10 cellular contexts compared by ENCODE assay signal in genomic region chr3:124860599-124860998, GRCh38. TPM values are rescaled to one million over a fixed set of nuclear protein-coding genes. Genes with fewer than 3 reads are reported as not detected.
DNase-seq lines count a peak whose midpoint lies in the region; ATAC-seq and TF ChIP-seq lines count a peak whose summit lies in the region.
"Had no signal": no experiment of that assay in that cellular context is flagged by ENCODE, and none has a peak within 500 bp of the region (broad histone marks: within the 10 kb centered on the region; RNA-seq: fewer than 3 reads in every experiment).

No MANE protein-coding gene starts in this region.

- no peaks in the 10 kb centered on the region for H3K9me3 ChIP-seq in Peyer's patch
- no peaks in the 10 kb centered on the region for H3K9me3 ChIP-seq in fibroblast of lung (ENCODE audit: control insufficient read depth, insufficient read depth, low read depth, low read length)

- H3K36me3 ChIP-seq in Peyer's patch, result no peaks in the 10 kb centered on the region
- H3K36me3 ChIP-seq in fibroblast of lung (ENCODE audit: control insufficient read depth, insufficient read depth, low read length), result no peaks in the 10 kb centered on the region

- peaks cover 2% of the 10 kb centered on the region for H3K27me3 Mint-ChIP-seq in glutamatergic neuron (ENCODE audit: unreplicated experiment)

- H3K9ac ChIP-seq in fibroblast of lung (ENCODE audit: insufficient read depth, low read length), result no peak overlapping the region

- H3K79me2 ChIP-seq in fibroblast of lung (ENCODE audit: control insufficient read depth, insufficient read depth, low read length), result no peaks in the 10 kb centered on the region

- peak overlapping the region; percentile 29 for H3K4me2 ChIP-seq in fibroblast of lung (ENCODE audit: extremely low read depth, insufficient read depth, low read length)

- DNase-seq in ACHN (peak; percentile 96), Peyer's patch (peak in 1 of 3 donors; percentile 66), fibroblast of lung (ENCODE audit: low read depth in 2 of 2) (peak; percentile 89 to 99), myocyte (ENCODE audit: low read depth) (peak; percentile 98), GM13977 (ENCODE audit: low spot score) (no peak), glutamatergic neuron (no peak)
- DNase-seq: CD4-positive, CD25-positive, alpha-beta regulatory T cell; NCI-H1417 treated with DMSO at 0.1 percent for 48 hours had no signal

- no peaks in the 10 kb centered on the region for H3K36me3 Mint-ChIP-seq in glutamatergic neuron (ENCODE audit: unreplicated experiment)

- H3K27ac ChIP-seq in Peyer's patch, result peak overlapping the region in 3 of 4 donors; percentile 25 to 46 (median 31)
- H3K27ac ChIP-seq in fibroblast of lung (ENCODE audit: insufficient read depth, low read length), result peak overlapping the region; percentile 56

- TF ChIP-seq CTCF in Peyer's patch (IDR thresholded peaks at IDR 0.05), result no peak
- TF ChIP-seq CTCF in fibroblast of lung (conservative IDR thresholded peaks at IDR 0.05 in 1 of 2, IDR thresholded peaks at IDR 0.05 in 1 of 2; ENCODE audit: low read depth in 1 of 2, low read length in 2 of 2), result no peak
- TF ChIP-seq CTCF in GM13977 (IDR thresholded peaks at IDR 0.05; ENCODE audit: extremely low read depth, insufficient read depth, missing control alignments), result no peak
- no peak for TF ChIP-seq CTCF in glutamatergic neuron (IDR thresholded peaks at IDR 0.05; ENCODE audit: partially characterized antibody, unreplicated experiment)

- H3K27me3 ChIP-seq in Peyer's patch (no peaks in the 10 kb centered on the region), fibroblast of lung (ENCODE audit: control insufficient read depth, insufficient read depth, low read length) (no peaks in the 10 kb centered on the region)

- in situ Hi-C loops in ACHN (cut with HindIII; ENCODE audit: low pct_ligation_motif_present, low pct_unique_long_range_greater_than_20kb, low sequenced_read_pairs) (no loop called here), GM13977 (cut with MboI; ENCODE audit: low pct_unique_long_range_greater_than_20kb, low sequenced_read_pairs, unreplicated experiment) (no loop called here)

- peaks cover 3% of the 10 kb centered on the region for H3K9me3 Mint-ChIP-seq in glutamatergic neuron (ENCODE audit: unreplicated experiment)
- H3K9me3 Mint-ChIP-seq: CD4-positive, CD25-positive, alpha-beta regulatory T cell had no signal

- H3K4me3 ChIP-seq in Peyer's patch, result no peak overlapping the region
- no peak overlapping the region for H3K4me3 ChIP-seq in fibroblast of lung (replicated peaks in 1 of 4; ENCODE audit: control extremely low read depth in 1 of 4, insufficient read depth in 1 of 4, low read depth in 3 of 4, low read length in 4 of 4)

- no peak for ATAC-seq in HG02763 (IDR thresholded peaks at IDR 0.05; ENCODE audit: unreplicated experiment)
- ATAC-seq in GM21576 (IDR thresholded peaks at IDR 0.05; ENCODE audit: unreplicated experiment), result no peak

- no peak overlapping the region for H3K27ac Mint-ChIP-seq in glutamatergic neuron (ENCODE audit: unreplicated experiment)
- H3K27ac Mint-ChIP-seq: CD4-positive, CD25-positive, alpha-beta regulatory T cell had no signal

- peaks cover 23% of the 10 kb centered on the region for H3K4me1 Mint-ChIP-seq in glutamatergic neuron (ENCODE audit: low read depth, unreplicated experiment)
- H3K4me1 Mint-ChIP-seq: CD4-positive, CD25-positive, alpha-beta regulatory T cell had no signal

- H2AFZ ChIP-seq in fibroblast of lung (ENCODE audit: low read length), result no peak overlapping the region

- no peak for TF ChIP-seq POLR2A in Peyer's patch (IDR thresholded peaks at IDR 0.05)

- H3K4me1 ChIP-seq in Peyer's patch (peaks cover 0 to 6% (median 0%) of the 10 kb centered on the region in 4 donors), fibroblast of lung (ENCODE audit: control insufficient read depth, extremely low read depth, insufficient read depth, low read length) (peaks cover 18% of the 10 kb centered on the region)

- H3K4me3 Mint-ChIP-seq in glutamatergic neuron (ENCODE audit: unreplicated experiment), result no peak overlapping the region

- no peaks in the 10 kb centered on the region for H4K20me1 ChIP-seq in fibroblast of lung (ENCODE audit: control insufficient read depth, extremely low read depth, insufficient read depth, low read length)

RNA-seq across cellular contexts. Expression of gene ITGB5, which starts 26.6 kb away (rescaled TPM):
- total RNA-seq in Peyer's patch (100 to 1,000 TPM in 3 of 4 donors, 10 to 100 TPM in 1; 79.5 to 143 (median 132) TPM), fibroblast of lung (135 and 196 TPM in 2 replicates), myocyte (203 and 258 TPM in 2 replicates), glutamatergic neuron (ENCODE audit: unreplicated experiment) (12.8 TPM)
- 99.7 and 121 TPM in 2 replicates for polyA plus RNA-seq in fibroblast of lung
- 148 and 196 TPM in 2 replicates for polyA plus RNA-seq in fibroblast of lung (2012)
- polyA minus RNA-seq in fibroblast of lung (ENCODE audit: low replicate concordance), result 316 and 374 TPM in 2 replicates
- 762 TPM for polyA plus RNA-seq in myocyte (2012)

Comparison
In these comparisons a context has a peak if more than half of its experiments do, and no peak if none do; other contexts are left out.
1. DNase-seq: peak in ACHN (single experiment), fibroblast of lung (2 of 2) and myocyte (single experiment); none in GM13977 (single experiment) and glutamatergic neuron (single experiment).